16 cellular contexts compared by ENCODE assay signal in genomic region chr16:70302745-70303144, GRCh38. TPM values are rescaled to one million over a fixed set of nuclear protein-coding genes. Genes with fewer than 3 reads are reported as not detected.
DNase-seq lines count a peak whose midpoint lies in the region; ATAC-seq lines count a peak whose summit lies in the region.
"Had no signal": no experiment of that assay in that cellular context is flagged by ENCODE, and none has a peak within 500 bp of the region (broad histone marks: within the 10 kb centered on the region; RNA-seq: fewer than 3 reads in every experiment).

No MANE protein-coding gene starts in this region.

- H3K36me3 Mint-ChIP-seq in IgD-negative memory B cell, result peaks cover 3% of the 10 kb centered on the region
- peaks cover 10% of the 10 kb centered on the region for H3K36me3 Mint-ChIP-seq in central memory CD8-positive, alpha-beta T cell (ENCODE audit: insufficient read depth)
- H3K36me3 Mint-ChIP-seq in stimulated activated effector memory CD8-positive, alpha-beta T cell treated with anti-CD3 and anti-CD28 coated beads, Interleukin-12 subunit alpha, Interleukin-12 subunit beta, amount 100 ng/mL, for 72 hours, result peaks cover 54% of the 10 kb centered on the region
- H3K36me3 Mint-ChIP-seq in activated T-helper 2 cell treated with anti-CD3 and anti-CD28 coated beads, Interferon-gamma antibody, Interleukin-2, Interleukin-4, amounts not matched to agents 10 μg/mL and 5 μg/mL and 100 μg/mL, durations not matched to agents 14 hours and 24 hours and 36 hours (ENCODE audit: low read depth), result peaks cover 36% of the 10 kb centered on the region

- H3K27ac Mint-ChIP-seq in IgD-negative memory B cell, result peak overlapping the region in 2 of 3 donors; percentile 7 to 73
- H3K27ac Mint-ChIP-seq in central memory CD8-positive, alpha-beta T cell (ENCODE audit: low read depth), result peak overlapping the region; percentile 95
- H3K27ac Mint-ChIP-seq in stimulated activated effector memory CD8-positive, alpha-beta T cell treated with anti-CD3 and anti-CD28 coated beads, Interleukin-12 subunit alpha, Interleukin-12 subunit beta, amount 100 ng/mL, for 72 hours, result peak overlapping the region; percentile 40
- H3K27ac Mint-ChIP-seq in activated T-helper 2 cell treated with anti-CD3 and anti-CD28 coated beads, Interferon-gamma antibody, Interleukin-2, Interleukin-4, amounts not matched to agents 10 μg/mL and 5 μg/mL and 100 μg/mL, durations not matched to agents 14 hours and 24 hours and 36 hours, result no peak overlapping the region
- H3K27ac Mint-ChIP-seq: HFFc6 had no signal

- peak; percentile 65 to 70 for ATAC-seq in activated CD4-positive, CD25-positive, alpha-beta regulatory T cell treated with anti-CD3 and anti-CD28 coated beads, Interleukin-2, amount 50 U/mL, for 24 hours
- ATAC-seq in central memory CD8-positive, alpha-beta T cell (replicated peaks; ENCODE audit: extremely low read depth, poor library complexity, severe bottlenecking), result no peak
- ATAC-seq in stimulated activated effector memory CD8-positive, alpha-beta T cell treated with anti-CD3 and anti-CD28 coated beads, Interleukin-12 subunit alpha, Interleukin-12 subunit beta, amount 100 ng/mL, for 72 hours, result no peak
- no peak for ATAC-seq in GM21619 (IDR thresholded peaks at IDR 0.05; ENCODE audit: unreplicated experiment)
- ATAC-seq: Right ventricle myocardium inferior had no signal

- peak overlapping the region in 1 of 4 donors; percentile 18 for H3K4me3 Mint-ChIP-seq in IgD-negative memory B cell
- H3K4me3 Mint-ChIP-seq in central memory CD8-positive, alpha-beta T cell, result no peak overlapping the region
- H3K4me3 Mint-ChIP-seq in stimulated activated effector memory CD8-positive, alpha-beta T cell treated with anti-CD3 and anti-CD28 coated beads, Interleukin-12 subunit alpha, Interleukin-12 subunit beta, amount 100 ng/mL, for 72 hours, result no peak overlapping the region
- no peak overlapping the region for H3K4me3 Mint-ChIP-seq in activated T-helper 2 cell treated with anti-CD3 and anti-CD28 coated beads, Interferon-gamma antibody, Interleukin-2, Interleukin-4, amounts not matched to agents 10 μg/mL and 5 μg/mL and 100 μg/mL, durations not matched to agents 14 hours and 24 hours and 36 hours (ENCODE audit: low read depth)
- H3K4me3 Mint-ChIP-seq: HFFc6 had no signal

- no peak for DNase-seq in activated CD4-positive, CD25-positive, alpha-beta regulatory T cell treated with anti-CD3 and anti-CD28 coated beads, Interleukin-2, amount 50 U/mL, for 72 hours
- no peak for DNase-seq in central memory CD8-positive, alpha-beta T cell (ENCODE audit: low spot score in 2 of 2)
- DNase-seq in stimulated activated effector memory CD8-positive, alpha-beta T cell treated with anti-CD3 and anti-CD28 coated beads, Interleukin-12 subunit alpha, Interleukin-12 subunit beta, amount 100 ng/mL, for 72 hours (ENCODE audit: low spot score in 2 of 2), result no peak
- DNase-seq in activated T-cell treated with anti-CD3 and anti-CD28 coated beads, Interleukin-2, amount 50 U/mL, for 1 hour, result no peak
- no peak for DNase-seq in activated T-helper 2 cell treated with anti-CD3 and anti-CD28 coated beads, Interferon-gamma antibody, Interleukin-2, Interleukin-4, amounts not matched to agents 10 μg/mL and 5 μg/mL and 100 μg/mL, durations not matched to agents 14 hours and 24 hours and 36 hours (ENCODE audit: low spot score)
- DNase-seq: DMS79, H7, HFFc6, MG63, NCI-H1048, NCI-H146, NCI-H2081 treated with DMSO at 0.1 percent for 48 hours had no signal

- H3K9me3 Mint-ChIP-seq in IgD-negative memory B cell, result peaks cover 3 to 9% (median 3%) of the 10 kb centered on the region in 3 donors
- H3K9me3 Mint-ChIP-seq in central memory CD8-positive, alpha-beta T cell, result no peaks in the 10 kb centered on the region
- peaks cover 10% of the 10 kb centered on the region for H3K9me3 Mint-ChIP-seq in stimulated activated effector memory CD8-positive, alpha-beta T cell treated with anti-CD3 and anti-CD28 coated beads, Interleukin-12 subunit alpha, Interleukin-12 subunit beta, amount 100 ng/mL, for 72 hours
- H3K9me3 Mint-ChIP-seq in activated T-helper 2 cell treated with anti-CD3 and anti-CD28 coated beads, Interferon-gamma antibody, Interleukin-2, Interleukin-4, amounts not matched to agents 10 μg/mL and 5 μg/mL and 100 μg/mL, durations not matched to agents 14 hours and 24 hours and 36 hours, result peaks cover 11% of the 10 kb centered on the region

- H3K4me1 Mint-ChIP-seq in IgD-negative memory B cell, result peaks cover 29 to 45% (median 38%) of the 10 kb centered on the region in 3 donors
- H3K4me1 Mint-ChIP-seq in central memory CD8-positive, alpha-beta T cell, result peaks cover 60% of the 10 kb centered on the region
- H3K4me1 Mint-ChIP-seq in stimulated activated effector memory CD8-positive, alpha-beta T cell treated with anti-CD3 and anti-CD28 coated beads, Interleukin-12 subunit alpha, Interleukin-12 subunit beta, amount 100 ng/mL, for 72 hours, result peaks cover 47% of the 10 kb centered on the region
- H3K4me1 Mint-ChIP-seq in activated T-helper 2 cell treated with anti-CD3 and anti-CD28 coated beads, Interferon-gamma antibody, Interleukin-2, Interleukin-4, amounts not matched to agents 10 μg/mL and 5 μg/mL and 100 μg/mL, durations not matched to agents 14 hours and 24 hours and 36 hours (ENCODE audit: low read depth), result peaks cover 33% of the 10 kb centered on the region

- intact Hi-C loops in activated T-helper 2 cell treated with anti-CD3 and anti-CD28 coated beads, Interferon-gamma antibody, Interleukin-2, Interleukin-4, amounts not matched to agents 10 μg/mL and 5 μg/mL and 100 μg/mL, durations not matched to agents 14 hours and 24 hours and 36 hours (cut with micrococcal nuclease), result no loop called here

- H3K27me3 Mint-ChIP-seq in IgD-negative memory B cell, result no peaks in the 10 kb centered on the region
- H3K27me3 Mint-ChIP-seq in central memory CD8-positive, alpha-beta T cell, result no peaks in the 10 kb centered on the region
- no peaks in the 10 kb centered on the region for H3K27me3 Mint-ChIP-seq in activated T-helper 2 cell treated with anti-CD3 and anti-CD28 coated beads, Interferon-gamma antibody, Interleukin-2, Interleukin-4, amounts not matched to agents 10 μg/mL and 5 μg/mL and 100 μg/mL, durations not matched to agents 14 hours and 24 hours and 36 hours (ENCODE audit: low read depth)

RNA-seq across cellular contexts. Expression of gene DDX19B, which starts 3.8 kb away (rescaled TPM):
- 53.8 TPM for polyA plus RNA-seq in IgD-negative memory B cell
- total RNA-seq in activated T-helper 2 cell treated with anti-CD3 and anti-CD28 coated beads, Interferon-gamma antibody, Interleukin-2, Interleukin-4, amounts not matched to agents 10 μg/mL and 5 μg/mL and 100 μg/mL, durations not matched to agents 14 hours and 24 hours and 36 hours, result 31.0 and 33.3 TPM in 2 replicates

RNA-seq across cellular contexts. Expression of gene AARS1, which starts 13.4 kb away (rescaled TPM):
- 37.6 TPM for polyA plus RNA-seq in IgD-negative memory B cell
- 103 and 106 TPM in 2 replicates for total RNA-seq in activated T-helper 2 cell treated with anti-CD3 and anti-CD28 coated beads, Interferon-gamma antibody, Interleukin-2, Interleukin-4, amounts not matched to agents 10 μg/mL and 5 μg/mL and 100 μg/mL, durations not matched to agents 14 hours and 24 hours and 36 hours

RNA-seq across cellular contexts. Expression of gene DDX19A, which starts 44.0 kb away (rescaled TPM):
- polyA plus RNA-seq in IgD-negative memory B cell, result 38.2 TPM
- total RNA-seq in activated T-helper 2 cell treated with anti-CD3 and anti-CD28 coated beads, Interferon-gamma antibody, Interleukin-2, Interleukin-4, amounts not matched to agents 10 μg/mL and 5 μg/mL and 100 μg/mL, durations not matched to agents 14 hours and 24 hours and 36 hours, result 55.8 and 58.5 TPM in 2 replicates

RNA-seq across cellular contexts. Expression of gene EXOSC6, which starts 51.0 kb away (rescaled TPM):
- polyA plus RNA-seq in IgD-negative memory B cell, result 4.8 TPM
- total RNA-seq in activated T-helper 2 cell treated with anti-CD3 and anti-CD28 coated beads, Interferon-gamma antibody, Interleukin-2, Interleukin-4, amounts not matched to agents 10 μg/mL and 5 μg/mL and 100 μg/mL, durations not matched to agents 14 hours and 24 hours and 36 hours, result 32.0 and 32.6 TPM in 2 replicates

Comparison
In these comparisons a context has a peak if more than half of its experiments do, and no peak if none do; other contexts are left out.
1. ATAC-seq: peak in activated CD4-positive, CD25-positive, alpha-beta regulatory T cell treated with anti-CD3 and anti-CD28 coated beads, Interleukin-2, amount 50 U/mL, for 24 hours (2 of 2); none in central memory CD8-positive, alpha-beta T cell (single experiment), stimulated activated effector memory CD8-positive, alpha-beta T cell treated with anti-CD3 and anti-CD28 coated beads, Interleukin-12 subunit alpha, Interleukin-12 subunit beta, amount 100 ng/mL, for 72 hours (single experiment) and GM21619 (single experiment).